ENCODE assay signal across 23 cellular contexts in the genomic region with DNA sequence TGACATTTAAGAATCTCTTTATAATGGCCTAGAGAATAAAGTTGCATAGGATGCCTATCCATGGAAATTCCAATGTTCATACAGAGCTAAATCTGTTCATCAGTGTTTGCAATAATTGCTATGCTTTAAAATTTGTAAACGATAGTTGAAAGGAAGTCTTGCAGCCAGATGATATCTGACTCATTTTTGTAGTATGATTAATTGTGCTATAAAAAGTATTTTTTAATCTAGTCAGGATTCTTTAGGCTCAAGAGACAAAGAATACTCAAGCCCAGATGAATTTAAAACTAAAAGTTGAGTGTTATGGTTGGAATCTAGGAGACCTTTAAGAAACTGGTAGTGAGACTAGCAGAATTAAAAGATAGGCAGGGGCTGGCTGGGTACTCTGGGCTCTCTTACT. TPM values are rescaled to one million over a fixed set of nuclear protein-coding genes. Genes with fewer than 3 reads are reported as not detected.
A peak's percentile ranks its signal among the peaks of the same experiment; 100 is the strongest.
DNase-seq lines count a peak whose midpoint lies in the region; ATAC-seq and TF ChIP-seq lines count a peak whose summit lies in the region.
"Had no signal": no experiment of that assay in that cellular context is flagged by ENCODE, and none has a peak within 500 bp of the region (broad histone marks: within the 10 kb centered on the region; RNA-seq: fewer than 3 reads in every experiment).

No MANE protein-coding gene starts in this region.

- dilution Hi-C loops in mammary epithelial cell (cut with HindIII; ENCODE audit: low sequenced_read_pairs) = no loop called here

- ATAC-seq in HG02970 (IDR thresholded peaks at IDR 0.05; ENCODE audit: low FRiP score, unreplicated experiment) (no peak), GM19328 (IDR thresholded peaks at IDR 0.05; ENCODE audit: unreplicated experiment) (no peak)
- ATAC-seq: left lobe of liver, mucosa of descending colon, right cardiac atrium had no signal

- H3K9me3 ChIP-seq in mammary epithelial cell (replicated peaks; ENCODE audit: insufficient read depth, low read length) = no peaks in the 10 kb centered on the region
- H3K9me3 ChIP-seq: mucosa of descending colon, Peyer's patch had no signal

- H3K79me2 ChIP-seq in mammary epithelial cell (ENCODE audit: insufficient read depth, low read length) = no peaks in the 10 kb centered on the region

- peak; percentile 41 for DNase-seq in AG09309 (ENCODE audit: low read depth)
- DNase-seq in LHCN-M2 (ENCODE audit: low read depth) = peak; percentile 68
- DNase-seq in mammary epithelial cell = peak; percentile 51
- DNase-seq in foreskin melanocyte = peak; percentile 64
- no peak for DNase-seq in NCI-H2029 treated with DMSO at 0.1 percent for 48 hours (lab: John Stamatoyannopoulos, UW)
- no peak for DNase-seq in stimulated activated CD8-positive, alpha-beta memory T cell treated with anti-CD3 and anti-CD28 coated beads, Interleukin-4, amount 100 ng/mL, for 48 hours
- DNase-seq: activated CD4-positive, alpha-beta T cell treated with anti-CD3 and anti-CD28 coated beads, Interleukin-2, amount 50 U/mL, for 4 hours; activated naive CD4-positive, alpha-beta T cell treated with anti-CD3 and anti-CD28 coated beads, Interleukin-2, amount 50 U/mL, for 16 hours; activated T-cell treated with anti-CD3 and anti-CD28 coated beads, Interleukin-2, amount 50 U/mL, for 1 hour; effector CD4-positive, alpha-beta T cell; KG1; mucosa of descending colon; NCI-H1105 treated with DMSO at 0.1 percent for 48 hours; NCI-H2171; Peyer's patch; right cardiac atrium had no signal

- BruUV-seq in mammary epithelial cell (replicated peaks; lab: Mats Ljungman, UMichigan) = no TSS peak

- H2AFZ ChIP-seq in mammary epithelial cell (ENCODE audit: low read depth, low read length) = no peak overlapping the region

- no peak for TF ChIP-seq CTCF in AG09309 (IDR thresholded peaks at IDR 0.05; ENCODE audit: control insufficient read depth, insufficient read depth, low read depth, low read length, missing control alignments)
- TF ChIP-seq CTCF in mammary epithelial cell (conservative IDR thresholded peaks at IDR 0.05 in 1 of 2, IDR thresholded peaks at IDR 0.05 in 1 of 2; ENCODE audit: extremely low read depth in 1 of 2, insufficient read depth in 1 of 2, low read depth in 1 of 2, low read length in 2 of 2) = no peak

- intact Hi-C loops in mammary epithelial cell (cut with micrococcal nuclease) = no loop called here

- 29% methylated on average over 1 of the region's 1 CpG for WGBS in mammary epithelial cell (ENCODE audit: low coverage, missing lambda C conversion rate)

- no peaks in the 10 kb centered on the region for H4K20me1 ChIP-seq in mammary epithelial cell (ENCODE audit: insufficient read depth, low read length)

- no peak overlapping the region for H3K9ac ChIP-seq in mammary epithelial cell (ENCODE audit: insufficient read depth, low read length)

- no peaks in the 10 kb centered on the region for H3K27me3 ChIP-seq in mammary epithelial cell (ENCODE audit: insufficient read depth, low read length)
- H3K27me3 ChIP-seq: cardiac muscle cell, Peyer's patch had no signal

- H3K4me1 ChIP-seq in mammary epithelial cell (ENCODE audit: insufficient read depth, low read length) = peaks cover 22% of the 10 kb centered on the region
- H3K4me1 ChIP-seq: Peyer's patch had no signal

- peak overlapping the region; percentile 6 for H3K4me2 ChIP-seq in mammary epithelial cell (ENCODE audit: insufficient read depth, low read depth, low read length)

- CTCF ChIA-PET in mammary epithelial cell (lab: Charles Lee; ENCODE audit: low non-redundant PET) = no interaction called here

- in situ Hi-C loops in mammary epithelial cell (cut with MboI; ENCODE audit: low sequenced_read_pairs in 2 of 2) = no loop called here

- H3K27ac ChIP-seq in mammary epithelial cell (ENCODE audit: insufficient read depth, low read depth, low read length) = no peak overlapping the region
- H3K27ac ChIP-seq: cardiac muscle cell, HL-60, Peyer's patch had no signal

- no peak overlapping the region for H3K4me3 ChIP-seq in AG09309 (ENCODE audit: control insufficient read depth, low read depth, low read length)
- H3K4me3 ChIP-seq in mammary epithelial cell (replicated peaks in 1 of 3; ENCODE audit: insufficient read depth in 1 of 3, low read depth in 2 of 3, low read length in 3 of 3) = no peak overlapping the region
- H3K4me3 ChIP-seq: cardiac muscle cell, mucosa of descending colon, Peyer's patch had no signal

- no peaks in the 10 kb centered on the region for H3K36me3 ChIP-seq in mammary epithelial cell (ENCODE audit: insufficient read depth, low read length)
- H3K36me3 ChIP-seq: cardiac muscle cell, Peyer's patch had no signal

RNA-seq across cellular contexts. Expression of gene SUCNR1, which starts 50.5 kb away (rescaled TPM):
- total RNA-seq in LHCN-M2 (2014; rRNA removed) = 0.06 TPM in 1 of 2 replicates, not detected in the other
- not detected for polyA plus RNA-seq in LHCN-M2 (2012)
- not detected for total RNA-seq in mammary epithelial cell
- polyA plus RNA-seq in mammary epithelial cell = not detected
- polyA minus RNA-seq in mammary epithelial cell = not detected
- total RNA-seq: cardiac muscle cell, Daoy had no signal
- polyA plus RNA-seq: AG04450, cardiac muscle cell had no signal

Comparison
In these comparisons a context has a peak if more than half of its experiments do, and no peak if none do; other contexts are left out.
1. DNase-seq: peak in AG09309 (single experiment), LHCN-M2 (single experiment), mammary epithelial cell (single experiment) and foreskin melanocyte (single experiment); none in NCI-H2029 treated with DMSO at 0.1 percent for 48 hours (single experiment) and stimulated activated CD8-positive, alpha-beta memory T cell treated with anti-CD3 and anti-CD28 coated beads, Interleukin-4, amount 100 ng/mL, for 48 hours (single experiment).